ENCODE assay signal across 12 cellular contexts in the genomic region with DNA sequence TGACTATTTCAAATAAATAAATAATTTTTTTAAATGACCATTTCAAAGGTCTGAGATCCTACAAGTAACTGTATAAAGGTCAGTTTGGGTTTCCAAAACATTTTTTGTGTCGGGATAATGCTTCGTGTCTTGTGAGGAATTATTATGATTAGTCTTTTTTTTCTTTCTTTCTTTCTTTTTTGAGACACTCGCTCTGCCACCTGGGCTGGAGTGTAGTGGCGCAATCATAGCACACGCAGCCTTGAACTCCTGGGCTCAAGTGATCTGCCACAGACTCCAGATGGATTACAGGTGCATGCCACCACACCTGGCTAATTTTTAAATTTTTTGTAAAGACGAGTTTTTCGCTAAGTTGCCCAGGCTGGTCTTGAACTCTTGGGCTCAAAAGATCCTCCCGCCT. TPM values are rescaled to one million over a fixed set of nuclear protein-coding genes. Genes with fewer than 3 reads are reported as not detected.
DNase-seq lines count a peak whose midpoint lies in the region; ATAC-seq and TF ChIP-seq lines count a peak whose summit lies in the region.
"Had no signal": no experiment of that assay in that cellular context is flagged by ENCODE, and none has a peak within 500 bp of the region (broad histone marks: within the 10 kb centered on the region; RNA-seq: fewer than 3 reads in every experiment).

No MANE protein-coding gene starts in this region.

- H3K27me3 ChIP-seq in lower lobe of right lung (ENCODE audit: low read depth) (no peaks in the 10 kb centered on the region), thymus (ENCODE audit: control insufficient read depth, insufficient read depth) (no peaks in the 10 kb centered on the region), HAP-1 (ENCODE audit: low read depth) (no peaks in the 10 kb centered on the region)

- no peak for ATAC-seq in activated B cell treated with CpG ODN at 0.5 μM for 24 hours (ENCODE audit: low read depth)
- ATAC-seq in lower lobe of right lung: no peak
- ATAC-seq: PC-3 had no signal

- no peaks in the 10 kb centered on the region for H3K27me3 Mint-ChIP-seq in activated naive CD4-positive, alpha-beta T cell treated with anti-CD3 and anti-CD28 coated beads for 36 hours (ENCODE audit: low read depth)
- no peaks in the 10 kb centered on the region for H3K27me3 Mint-ChIP-seq in activated B cell treated with CpG ODN at 0.5 μM for 24 hours

- H3K36me3 ChIP-seq in lower lobe of right lung (no peaks in the 10 kb centered on the region), thymus (ENCODE audit: control insufficient read depth, insufficient read depth) (no peaks in the 10 kb centered on the region), HAP-1 (replicated peaks) (no peaks in the 10 kb centered on the region)

- H3K27ac ChIP-seq in lower lobe of right lung (peak overlapping the region; percentile 100), thymus (ENCODE audit: low read depth) (peak overlapping the region; percentile 58)

- no peak for DNase-seq in activated naive CD4-positive, alpha-beta T cell treated with anti-CD3 and anti-CD28 coated beads for 36 hours
- no peak for DNase-seq in activated naive CD4-positive, alpha-beta T cell (lab: John Stamatoyannopoulos, UW)
- no peak for DNase-seq in activated B cell treated with CpG ODN at 0.5 μM for 24 hours
- DNase-seq in lower lobe of right lung: no peak
- no peak for DNase-seq in DMS114 treated with DMSO at 0.1 percent for 48 hours (lab: John Stamatoyannopoulos, UW; ENCODE audit: unreplicated experiment)
- no peak for DNase-seq in HAP-1 (ENCODE audit: low spot score in 2 of 2)
- no peak for DNase-seq in NCI-H510A treated with DMSO at 0.1 percent for 48 hours (lab: John Stamatoyannopoulos, UW)
- DNase-seq: hypothalamus, mesendoderm, NCI-H2107, PC-3 had no signal

- 76% methylated on average over 8 of the region's 8 CpGs for WGBS in thymus

- H3K9me3 ChIP-seq in lower lobe of right lung (no peaks in the 10 kb centered on the region), thymus (ENCODE audit: control insufficient read depth) (no peaks in the 10 kb centered on the region), HAP-1 (no peaks in the 10 kb centered on the region)

- in situ Hi-C loops in HAP-1 (cut with MboI; ENCODE audit: low sequenced_read_pairs): no loop called here

- H3K36me3 Mint-ChIP-seq in activated naive CD4-positive, alpha-beta T cell treated with anti-CD3 and anti-CD28 coated beads for 36 hours (ENCODE audit: low read depth): peaks cover 9% of the 10 kb centered on the region
- H3K36me3 Mint-ChIP-seq in activated B cell treated with CpG ODN at 0.5 μM for 24 hours (ENCODE audit: low read depth): peaks cover 22% of the 10 kb centered on the region

- H3K4me3 ChIP-seq in lower lobe of right lung: no peak overlapping the region
- no peak overlapping the region for H3K4me3 ChIP-seq in thymus (ENCODE audit: low read length)
- H3K4me3 ChIP-seq in HAP-1: no peak overlapping the region

- H3K4me1 ChIP-seq in lower lobe of right lung (peaks cover 63% of the 10 kb centered on the region), thymus (ENCODE audit: control insufficient read depth, insufficient read depth, low read length) (peaks cover 31% of the 10 kb centered on the region), HAP-1 (peaks cover 33% of the 10 kb centered on the region)

- peaks cover 60% of the 10 kb centered on the region for H3K4me1 Mint-ChIP-seq in activated naive CD4-positive, alpha-beta T cell treated with anti-CD3 and anti-CD28 coated beads for 36 hours (ENCODE audit: low read depth)
- H3K4me1 Mint-ChIP-seq in activated B cell treated with CpG ODN at 0.5 μM for 24 hours: peaks cover 79% of the 10 kb centered on the region

- TF ChIP-seq CTCF in activated B cell treated with CpG ODN at 0.5 μM for 24 hours (IDR thresholded peaks at IDR 0.05) (no peak), lower lobe of right lung (IDR thresholded peaks at IDR 0.05) (no peak)

- CTCF ChIA-PET in activated naive CD4-positive, alpha-beta T cell treated with anti-CD3 and anti-CD28 coated beads for 36 hours (lab: Charles Lee): interaction anchor here (0.6 kb wide), 1 partner anchor 333 kb away, joined by 4 read pairs; no protein-coding TSS in a partner anchor
- CTCF ChIA-PET in activated B cell treated with CpG ODN at 0.5 μM for 24 hours (lab: Charles Lee): interaction anchor here (6.6 kb wide), 1 partner anchor 65 kb away, joined by 56 read pairs; no protein-coding TSS in a partner anchor

- POLR2A ChIA-PET in activated B cell treated with CpG ODN at 0.5 μM for 24 hours (lab: Charles Lee): interaction anchor here (1.8 to 15.0 kb wide), 5 partner anchors 27 to 110 kb away, joined by 6 to 617 read pairs (median 89); partner anchors contain the start of gene H3-3A

- no peaks in the 10 kb centered on the region for H3K9me3 Mint-ChIP-seq in activated naive CD4-positive, alpha-beta T cell treated with anti-CD3 and anti-CD28 coated beads for 36 hours
- no peaks in the 10 kb centered on the region for H3K9me3 Mint-ChIP-seq in activated B cell treated with CpG ODN at 0.5 μM for 24 hours

- H3K4me3 Mint-ChIP-seq in activated naive CD4-positive, alpha-beta T cell treated with anti-CD3 and anti-CD28 coated beads for 36 hours: peak overlapping the region; percentile 20
- no peak overlapping the region for H3K4me3 Mint-ChIP-seq in activated B cell treated with CpG ODN at 0.5 μM for 24 hours

- H3K27ac Mint-ChIP-seq in activated naive CD4-positive, alpha-beta T cell treated with anti-CD3 and anti-CD28 coated beads for 36 hours: peak overlapping the region; percentile 100
- H3K27ac Mint-ChIP-seq in activated B cell treated with CpG ODN at 0.5 μM for 24 hours: peak overlapping the region; percentile 100

- intact Hi-C loops in activated naive CD4-positive, alpha-beta T cell treated with anti-CD3 and anti-CD28 coated beads for 36 hours (cut with micrococcal nuclease): loop anchor here (5.0 to 10.0 kb wide), 2 partner anchors 331 to 1506 kb away; no protein-coding TSS in a partner anchor
- intact Hi-C loops in activated B cell treated with CpG ODN at 0.5 μM for 24 hours (cut with micrococcal nuclease) (loop anchor here (5.0 kb wide), 1 partner anchor 186 kb away; the partner anchor contains the start of gene ACBD3), lower lobe of right lung (cut with DNase I) (loop anchor here (5.0 kb wide), 1 partner anchor 61 kb away; the partner anchor contains the start of gene H3-3A)

RNA-seq across cellular contexts. Expression of gene SDE2, which starts 1.9 kb away (rescaled TPM):
- 10 to 100 TPM; 15.3 to 16.5 TPM for total RNA-seq in activated naive CD4-positive, alpha-beta T cell treated with anti-CD3 and anti-CD28 coated beads for 36 hours
- total RNA-seq in activated B cell treated with CpG ODN at 0.5 μM for 24 hours (21.1 and 21.8 TPM in 2 replicates), lower lobe of right lung (18.4 TPM)
- polyA plus RNA-seq in thymus: 13.8 TPM
